ENCODE assay signal across 8 cellular contexts in genomic region chr11:88508808-88509581, GRCh38.
A peak's percentile ranks its signal among the peaks of the same experiment; 100 is the strongest.
DNase-seq lines count a peak whose midpoint lies in the region; ATAC-seq and TF ChIP-seq lines count a peak whose summit lies in the region.

No MANE protein-coding gene starts in this region.

- DNase-seq in NCI-H1105 (lab: John Stamatoyannopoulos, UW) = peak; percentile 52
- DNase-seq in dermis blood vessel endothelial cell = peak; percentile 62
- DNase-seq in mucosa of descending colon = peak; percentile 10 to 49 (median 45)
- DNase-seq in glomerular visceral epithelial cell (ENCODE audit: extremely low spot score) = no peak

- intact Hi-C loops in mucosa of descending colon (cut with DNase I, micrococcal nuclease) = no loop called here

- H3K9me3 ChIP-seq in mucosa of descending colon = no peaks in the 10 kb centered on the region

- peaks cover 6% of the 10 kb centered on the region for H3K4me1 ChIP-seq in mucosa of descending colon (ENCODE audit: low read depth)
- no peaks in the 10 kb centered on the region for H3K4me1 ChIP-seq in urinary bladder (ENCODE audit: insufficient read depth)

- no peaks in the 10 kb centered on the region for H3K36me3 ChIP-seq in mucosa of descending colon (ENCODE audit: low read depth)
- no peaks in the 10 kb centered on the region for H3K36me3 ChIP-seq in urinary bladder (ENCODE audit: insufficient read depth)

- ATAC-seq in GM18511 (IDR thresholded peaks at IDR 0.05; ENCODE audit: unreplicated experiment) (peak; percentile 61), mucosa of descending colon (peak; percentile 87), GM18520 (IDR thresholded peaks at IDR 0.05; ENCODE audit: unreplicated experiment) (no peak), HG03108 (IDR thresholded peaks at IDR 0.05; ENCODE audit: unreplicated experiment) (no peak)

- TF ChIP-seq CTCF in mucosa of descending colon (IDR thresholded peaks at IDR 0.05) = no peak

- H3K4me3 ChIP-seq in mucosa of descending colon = no peak overlapping the region
- H3K4me3 ChIP-seq in urinary bladder (ENCODE audit: low read depth, low read length) = peak overlapping the region; percentile 29

- no peak overlapping the region for H3K27ac ChIP-seq in urinary bladder (ENCODE audit: low read depth)

- 11% methylated on average over 78 of the region's 78 CpGs for WGBS in urinary bladder

Comparison
In these comparisons a context has a peak if more than half of its experiments do, and no peak if none do; other contexts are left out.
1. ATAC-seq: peak in GM18511 (single experiment) and mucosa of descending colon (single experiment); none in GM18520 (single experiment) and HG03108 (single experiment).